ENCODE assay signal across 9 cellular contexts in the genomic region with DNA sequence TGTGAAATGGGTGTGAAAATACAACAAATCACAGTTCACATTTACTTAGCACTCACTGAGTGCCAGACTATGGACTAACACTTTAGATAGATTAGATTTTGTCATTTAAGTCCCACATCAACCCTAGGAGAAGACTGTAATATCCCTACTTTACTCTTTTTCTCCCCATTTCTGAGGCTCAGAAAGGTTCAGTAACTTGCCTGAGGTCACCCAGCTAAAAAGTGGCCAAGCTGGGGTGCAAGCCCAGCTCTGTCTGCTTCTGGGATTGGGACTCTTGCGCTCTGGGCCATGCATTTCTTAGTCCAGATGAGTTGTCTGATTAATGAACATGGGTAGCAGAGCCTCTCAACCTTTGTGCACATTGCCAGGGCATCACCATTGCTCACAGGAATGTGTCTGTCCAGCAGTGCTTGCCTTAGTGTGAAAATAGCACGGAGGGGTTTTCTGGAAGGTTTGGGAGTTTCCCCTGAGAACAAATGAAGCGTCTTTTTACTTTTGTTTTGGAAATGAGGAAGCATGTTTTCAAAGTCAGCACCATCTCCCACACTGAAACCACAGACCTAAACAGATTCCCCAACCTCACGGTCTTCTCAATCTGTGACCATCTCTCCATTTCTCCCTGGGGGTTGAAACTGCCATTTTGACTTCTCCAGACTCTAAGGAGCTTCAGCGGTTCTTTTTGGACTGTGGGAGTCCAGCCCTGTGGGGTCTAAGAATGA. TPM values are rescaled to one million over a fixed set of nuclear protein-coding genes. Genes with fewer than 3 reads are reported as not detected.
DNase-seq lines count a peak whose midpoint lies in the region; ATAC-seq, FAIRE-seq and TF ChIP-seq lines count a peak whose summit lies in the region.
"Had no signal": no experiment of that assay in that cellular context is flagged by ENCODE, and none has a peak within 500 bp of the region (broad histone marks: within the 10 kb centered on the region; RNA-seq: fewer than 3 reads in every experiment).

No MANE protein-coding gene starts in this region.

- intact Hi-C loops in activated B cell treated with CpG ODN at 0.5 μM for 24 hours (cut with micrococcal nuclease) (loop anchor here (1.0 to 10.0 kb wide), 2 partner anchors 14 to 1811 kb away; a partner anchor contains a TSS), ascending aorta (cut with DNase I) (no loop called here)

- no peaks in the 10 kb centered on the region for H3K27me3 Mint-ChIP-seq in activated B cell treated with CpG ODN at 0.5 μM for 24 hours

- peak overlapping the region; percentile 25 for H2BK5ac ChIP-seq in mesendoderm (ENCODE audit: low read length)

- H3K4me2 ChIP-seq in mesendoderm (ENCODE audit: low read length), result no peak overlapping the region

- H3K4me1 ChIP-seq in mesendoderm (ENCODE audit: control insufficient read depth, low read depth, low read length), result peaks cover 4% of the 10 kb centered on the region
- no peaks in the 10 kb centered on the region for H3K4me1 ChIP-seq in ascending aorta

- peak overlapping the region; percentile 43 for H3K18ac ChIP-seq in mesendoderm (ENCODE audit: low read length)

- H3K9me3 ChIP-seq in ascending aorta, result no peaks in the 10 kb centered on the region

- H3K27ac Mint-ChIP-seq in activated B cell treated with CpG ODN at 0.5 μM for 24 hours, result peak overlapping the region; percentile 74

- H3K36me3 Mint-ChIP-seq in activated B cell treated with CpG ODN at 0.5 μM for 24 hours (ENCODE audit: low read depth), result no peaks in the 10 kb centered on the region

- no peaks in the 10 kb centered on the region for H3K79me1 ChIP-seq in mesendoderm (ENCODE audit: low read length)

- H3K23ac ChIP-seq in mesendoderm (ENCODE audit: low read length), result no peak overlapping the region

- peak overlapping the region; percentile 37 for H3K4me3 Mint-ChIP-seq in activated B cell treated with CpG ODN at 0.5 μM for 24 hours

- H3K4ac ChIP-seq in mesendoderm (ENCODE audit: low read depth, low read length), result no peak overlapping the region

- H3K4me3 ChIP-seq in mesendoderm (ENCODE audit: low read length) (no peak overlapping the region), ascending aorta (no peak overlapping the region)

- no peak for FAIRE-seq in HTR-8/SVneo (lab: Jason Lieb, UNC)

- WGBS in mesendoderm (ENCODE audit: extremely low coverage, insufficient coverage, low lambda C conversion rate), result no CpG with 5 or more reads among the region's 5 CpGs

- no peak overlapping the region for H2BK15ac ChIP-seq in mesendoderm (replicated peaks; ENCODE audit: low read depth)

- H3K27ac ChIP-seq in mesendoderm (ENCODE audit: low read depth, low read length) (no peak overlapping the region), ascending aorta (peak overlapping the region in 1 of 2 donors; percentile 64)

- H3K4me1 Mint-ChIP-seq in activated B cell treated with CpG ODN at 0.5 μM for 24 hours, result peaks cover 61% of the 10 kb centered on the region

- H2AK5ac ChIP-seq in mesendoderm (ENCODE audit: low read length), result no peak overlapping the region

- H2BK120ac ChIP-seq in mesendoderm (ENCODE audit: low read depth, low read length), result peak overlapping the region; percentile 68

- no peaks in the 10 kb centered on the region for H3K9me3 Mint-ChIP-seq in activated B cell treated with CpG ODN at 0.5 μM for 24 hours

- CTCF ChIA-PET in activated B cell treated with CpG ODN at 0.5 μM for 24 hours (lab: Charles Lee), result no interaction called here

- H3K27me3 ChIP-seq in mesendoderm (ENCODE audit: insufficient read depth, low read length, poor library complexity) (no peaks in the 10 kb centered on the region), ascending aorta (no peaks in the 10 kb centered on the region)

- no peaks in the 10 kb centered on the region for H3K79me2 ChIP-seq in mesendoderm (ENCODE audit: control insufficient read depth, insufficient read depth, low read length)

- no peaks in the 10 kb centered on the region for H3K36me3 ChIP-seq in mesendoderm (ENCODE audit: control insufficient read depth, insufficient read depth, low read length)
- no peaks in the 10 kb centered on the region for H3K36me3 ChIP-seq in ascending aorta

- TF ChIP-seq CTCF in activated B cell treated with CpG ODN at 0.5 μM for 24 hours (IDR thresholded peaks at IDR 0.05) (no peak), ascending aorta (IDR thresholded peaks at IDR 0.05) (no peak)

- H4K8ac ChIP-seq in mesendoderm (ENCODE audit: low read depth, low read length), result no peak overlapping the region

- POLR2A ChIA-PET in activated B cell treated with CpG ODN at 0.5 μM for 24 hours (lab: Charles Lee), result interaction anchor here (0.6 to 3.9 kb wide), 3 partner anchors 10 to 31 kb away, joined by 4 to 21 read pairs (median 8); a partner anchor contains a TSS

- DNase-seq in activated B cell treated with CpG ODN at 0.5 μM for 24 hours (no peak), mesendoderm (no peak), HTR-8/SVneo (ENCODE audit: insufficient read length, low spot score) (no peak), ascending aorta (ENCODE audit: low spot score in 2 of 2) (no peak)
- DNase-seq in effector CD4-positive, alpha-beta T cell, result no peak

- no peak overlapping the region for H3K56ac ChIP-seq in mesendoderm (ENCODE audit: low read length)

- ATAC-seq in GM19324 (IDR thresholded peaks at IDR 0.05; ENCODE audit: low FRiP score, unreplicated experiment) (peak; percentile 53), HG03025 (IDR thresholded peaks at IDR 0.05; ENCODE audit: low FRiP score, unreplicated experiment) (peak; percentile 73), activated B cell treated with CpG ODN at 0.5 μM for 24 hours (ENCODE audit: low read depth) (peak; percentile 81), esophagus mucosa (no peak)
- ATAC-seq: Panc1 had no signal

- no peak overlapping the region for H4K5ac ChIP-seq in mesendoderm (ENCODE audit: low read length)

- no peak overlapping the region for H3K9ac ChIP-seq in mesendoderm (ENCODE audit: low read length)

RNA-seq across cellular contexts. Expression of a gene that starts 31.9 kb away (rescaled TPM):
- total RNA-seq in activated B cell treated with CpG ODN at 0.5 μM for 24 hours (8.1 and 10.2 TPM in 2 replicates), ascending aorta (39.7 TPM), esophagus mucosa (20.0 TPM)
- polyA plus RNA-seq in mesendoderm (2013, experiment 1 of 2), result 25.9 TPM
- 23.7 TPM for polyA plus RNA-seq in mesendoderm (2013, experiment 2 of 2)
